ENCODE assay signal across 14 cellular contexts in genomic region chr4:71604785-71605184, GRCh38.
A peak's percentile ranks its signal among the peaks of the same experiment; 100 is the strongest.
DNase-seq lines count a peak whose midpoint lies in the region; ATAC-seq and TF ChIP-seq lines count a peak whose summit lies in the region.
"Had no signal": no experiment of that assay in that cellular context is flagged by ENCODE, and none has a peak within 500 bp of the region (broad histone marks: within the 10 kb centered on the region; RNA-seq: fewer than 3 reads in every experiment).

No MANE protein-coding gene starts in this region.

- H3K4me3 Mint-ChIP-seq in endodermal cell = no peak overlapping the region
- H3K4me3 Mint-ChIP-seq: activated naive CD4-positive, alpha-beta T cell treated with anti-CD3 and anti-CD28 coated beads, Interleukin-2, amount 10 ng/mL, durations not matched to agents 7 days and 5 days; CD8-positive, alpha-beta T cell; type B pancreatic cell had no signal

- TF ChIP-seq POLR2A in erythroblast (IDR thresholded peaks at IDR 0.05; ENCODE audit: low read length) = no peak

- ATAC-seq in GM18868 (IDR thresholded peaks at IDR 0.05; ENCODE audit: unreplicated experiment) = peak; percentile 98
- ATAC-seq in GM21619 (IDR thresholded peaks at IDR 0.05; ENCODE audit: unreplicated experiment) = peak; percentile 98
- ATAC-seq in HG03108 (IDR thresholded peaks at IDR 0.05; ENCODE audit: unreplicated experiment) = peak; percentile 95
- ATAC-seq: CD8-positive, alpha-beta T cell; foreskin keratinocyte had no signal

- peaks cover 8% of the 10 kb centered on the region for H3K9me3 Mint-ChIP-seq in endodermal cell

- no peak for TF ChIP-seq CTCF in endodermal cell (conservative IDR thresholded peaks at IDR 0.05)

- peak overlapping the region; percentile 52 for H3K27ac Mint-ChIP-seq in endodermal cell
- H3K27ac Mint-ChIP-seq: activated naive CD4-positive, alpha-beta T cell treated with anti-CD3 and anti-CD28 coated beads, Interleukin-2, amount 10 ng/mL, durations not matched to agents 7 days and 5 days; CD8-positive, alpha-beta T cell; type B pancreatic cell had no signal

- no peaks in the 10 kb centered on the region for H3K27me3 ChIP-seq in endodermal cell (ENCODE audit: control insufficient read depth, insufficient read depth, low read length, poor library complexity, severe bottlenecking)
- H3K27me3 ChIP-seq: foreskin keratinocyte, ovary had no signal

- H3K36me3 Mint-ChIP-seq in endodermal cell (ENCODE audit: low read depth) = peaks cover 4% of the 10 kb centered on the region
- H3K36me3 Mint-ChIP-seq: activated naive CD4-positive, alpha-beta T cell treated with anti-CD3 and anti-CD28 coated beads, Interleukin-2, amount 10 ng/mL, durations not matched to agents 7 days and 5 days; CD8-positive, alpha-beta T cell had no signal

- H3K27me3 Mint-ChIP-seq in endodermal cell (ENCODE audit: insufficient read depth) = no peaks in the 10 kb centered on the region
- H3K27me3 Mint-ChIP-seq: activated naive CD4-positive, alpha-beta T cell treated with anti-CD3 and anti-CD28 coated beads, Interleukin-2, amount 10 ng/mL, durations not matched to agents 7 days and 5 days had no signal

- DNase-seq in endodermal cell (no peak), erythroblast (lab: John Stamatoyannopoulos, UW) (no peak), NCI-H1930 (lab: John Stamatoyannopoulos, UW) (no peak), kidney tubule cell (ENCODE audit: low spot score) (no peak)
- no peak for DNase-seq in activated naive CD4-positive, alpha-beta T cell (lab: John Stamatoyannopoulos, UW)
- DNase-seq: activated naive CD4-positive, alpha-beta T cell treated with anti-CD3 and anti-CD28 coated beads, Interleukin-2, amount 10 ng/mL, durations not matched to agents 7 days and 5 days; CD8-positive, alpha-beta T cell; foreskin keratinocyte; IMR-90; ovary had no signal

- WGBS in endodermal cell (ENCODE audit: insufficient coverage in 1 of 2, insufficient read length in 1 of 2), 2 experiments = 94 to 95% methylated on average over 4 to 5 of the region's 5 CpGs

- H3K27ac ChIP-seq in endodermal cell (ENCODE audit: low read depth, low read length) = no peak overlapping the region
- H3K27ac ChIP-seq: foreskin keratinocyte, ovary had no signal

- peaks cover 29% of the 10 kb centered on the region for H3K4me1 Mint-ChIP-seq in endodermal cell
- H3K4me1 Mint-ChIP-seq: activated naive CD4-positive, alpha-beta T cell treated with anti-CD3 and anti-CD28 coated beads, Interleukin-2, amount 10 ng/mL, durations not matched to agents 7 days and 5 days had no signal

- no peaks in the 10 kb centered on the region for H3K36me3 ChIP-seq in endodermal cell (ENCODE audit: control insufficient read depth, insufficient read depth, low read length)
- H3K36me3 ChIP-seq: ovary had no signal

- no peak overlapping the region for H3K9ac ChIP-seq in endodermal cell (ENCODE audit: extremely low read depth, low read length, poor library complexity, severe bottlenecking)

- no peaks in the 10 kb centered on the region for H3K9me3 ChIP-seq in endodermal cell (ENCODE audit: control insufficient read depth, low read length)
- H3K9me3 ChIP-seq: ovary had no signal

- no peak overlapping the region for H3K4me3 ChIP-seq in endodermal cell (ENCODE audit: low read length)
- H3K4me3 ChIP-seq: ovary had no signal

- no peaks in the 10 kb centered on the region for H3K4me1 ChIP-seq in endodermal cell (ENCODE audit: control insufficient read depth, insufficient read depth, low read length)
